In the genomic region with DNA sequence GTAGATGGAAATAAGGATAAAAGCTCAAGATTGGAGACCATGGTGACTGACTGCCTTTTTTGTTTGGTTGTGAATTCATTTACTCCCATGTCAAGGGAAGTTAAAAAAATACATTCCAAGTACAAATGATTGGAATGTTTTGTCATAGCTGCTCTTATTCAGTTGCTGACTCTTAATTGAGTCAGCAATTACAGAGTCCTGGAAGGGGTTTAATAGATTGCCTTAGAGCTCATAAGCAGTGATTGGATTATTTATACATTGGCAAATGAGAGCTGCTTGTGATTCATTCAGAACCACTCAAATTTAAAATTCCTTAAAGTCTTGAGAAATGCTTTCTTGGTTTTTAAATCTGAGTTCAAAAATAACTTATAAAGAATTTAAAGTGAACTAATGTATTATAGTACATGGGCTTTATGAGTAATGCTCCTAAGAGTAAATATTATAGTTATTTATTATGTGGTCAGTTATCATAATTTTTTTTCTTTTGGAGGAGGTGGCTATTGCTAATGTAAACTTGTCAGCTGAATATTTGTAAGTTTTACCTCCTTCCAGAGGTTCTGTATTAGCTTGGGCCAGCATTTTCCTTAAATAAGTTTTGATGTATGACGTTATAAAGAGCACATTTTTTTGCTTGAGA, we compare ENCODE assay signal across 11 cellular contexts. TPM values are rescaled to one million over a fixed set of nuclear protein-coding genes. Genes with fewer than 3 reads are reported as not detected.
DNase-seq lines count a peak whose midpoint lies in the region; ATAC-seq and TF ChIP-seq lines count a peak whose summit lies in the region.
"Had no signal": no experiment of that assay in that cellular context is flagged by ENCODE, and none has a peak within 500 bp of the region (broad histone marks: within the 10 kb centered on the region; RNA-seq: fewer than 3 reads in every experiment).

No MANE protein-coding gene starts in this region.

- H3K4me1 ChIP-seq in HCT116 (ENCODE audit: control insufficient read depth in 1 of 2, insufficient read depth in 2 of 2, low read length in 2 of 2): peaks cover 8 to 44% of the 10 kb centered on the region in 2 experiments
- H3K4me1 ChIP-seq in smooth muscle cell (ENCODE audit: low read depth): peaks cover 20% of the 10 kb centered on the region
- peaks cover 45 to 86% (median 67%) of the 10 kb centered on the region in 4 donors for H3K4me1 ChIP-seq in esophagus muscularis mucosa

- H3F3A ChIP-seq in smooth muscle cell (ENCODE audit: low read depth): no peaks in the 10 kb centered on the region

- CTCF ChIA-PET in HCT116 (lab: Charles Lee): no interaction called here

- ATAC-seq in HCT116 (peak; percentile 63; the same call in 1 of the 2 replicates), SK-N-SH treated with all-trans-retinoic acid at 6 μM for 48 hours (peak; percentile 82), sciatic nerve (no peak)

- POLR2A ChIA-PET in HCT116 (lab: Charles Lee): interaction anchor here (1.2 to 1.7 kb wide), 3 partner anchors 10 to 762 kb away, joined by 3 to 7 read pairs (median 3); partner anchors contain the start of genes JADE1 and LARP1B

- no TSS peak for BruUV-seq in HCT116 (replicated peaks; lab: Mats Ljungman, UMichigan)

- peak overlapping the region; percentile 51 for H3K4me2 ChIP-seq in HCT116 (ENCODE audit: low read length)
- peak overlapping the region; percentile 57 for H3K4me2 ChIP-seq in smooth muscle cell

- H3K27ac ChIP-seq in HCT116 (ENCODE audit: low read depth, low read length): no peak overlapping the region
- peak overlapping the region; percentile 70 for H3K27ac ChIP-seq in smooth muscle cell (ENCODE audit: low read depth)
- peak overlapping the region in 2 of 4 donors; percentile 23 to 30 for H3K27ac ChIP-seq in esophagus muscularis mucosa (replicated peaks in 1 of 4)
- H3K27ac ChIP-seq: VCaP had no signal

- no peak for TF ChIP-seq RAD21 in HCT116 (IDR thresholded peaks at IDR 0.05; ENCODE audit: low read depth)

- no peaks in the 10 kb centered on the region; the same call in 1 of the 2 replicates for H4K20me1 ChIP-seq in HCT116 (ENCODE audit: insufficient read depth)
- H4K20me1 ChIP-seq in smooth muscle cell (ENCODE audit: low read depth): no peaks in the 10 kb centered on the region

- RAD21 ChIA-PET in HCT116 (lab: Charles Lee; ENCODE audit: low non-redundant PET in 1 of 2, low total read pairs in 2 of 2, uncharacterized antibody in 2 of 2, unreplicated experiment in 2 of 2): no interaction called here

- intact Hi-C loops in HCT116 (cut with micrococcal nuclease): no loop called here
- intact Hi-C loops in sciatic nerve (cut with DNase I): no loop called here
- intact Hi-C loops in esophagus muscularis mucosa (cut with DNase I): no loop called here

- H3K27me3 ChIP-seq in HCT116 (ENCODE audit: insufficient read depth, low read length) (no peaks in the 10 kb centered on the region), smooth muscle cell (ENCODE audit: low read depth) (no peaks in the 10 kb centered on the region), esophagus muscularis mucosa (no peaks in the 10 kb centered on the region)

- no peak for TF ChIP-seq EP300 in esophagus muscularis mucosa (IDR thresholded peaks at IDR 0.05)

- no peak for TF ChIP-seq CTCF in HCT116 (IDR thresholded peaks at IDR 0.05 in 2 of 3, conservative IDR thresholded peaks at IDR 0.05 in 1 of 3; ENCODE audit: borderline replicate concordance in 1 of 3, insufficient read depth in 1 of 3, low read depth in 2 of 3, low read length in 2 of 3)
- TF ChIP-seq CTCF in fibroblast of pulmonary artery (IDR thresholded peaks at IDR 0.05; ENCODE audit: low read length, missing control alignments): no peak
- no peak for TF ChIP-seq CTCF in smooth muscle cell (IDR thresholded peaks at IDR 0.05; ENCODE audit: borderline replicate concordance, insufficient read depth, poor library complexity, severe bottlenecking)
- no peak for TF ChIP-seq CTCF in esophagus muscularis mucosa (IDR thresholded peaks at IDR 0.05)

- TF ChIP-seq POLR2A in HCT116 (IDR thresholded peaks at IDR 0.05; ENCODE audit: borderline replicate concordance, extremely low read depth, insufficient read depth, insufficient read length): no peak
- TF ChIP-seq POLR2A in esophagus muscularis mucosa (IDR thresholded peaks at IDR 0.05; ENCODE audit: low read depth): no peak

- H3K4me3 ChIP-seq in HCT116 (replicated peaks in 1 of 2; ENCODE audit: low read depth in 1 of 2, low read length in 2 of 2) (no peak overlapping the region), fibroblast of pulmonary artery (replicated peaks; ENCODE audit: low read depth, low read length) (no peak overlapping the region), smooth muscle cell (no peak overlapping the region), esophagus muscularis mucosa (no peak overlapping the region)

- H3K36me3 ChIP-seq in HCT116 (ENCODE audit: control insufficient read depth in 1 of 2, insufficient read depth in 2 of 2, low read length in 2 of 2) (no peaks in the 10 kb centered on the region), smooth muscle cell (ENCODE audit: low read depth) (no peaks in the 10 kb centered on the region), esophagus muscularis mucosa (no peaks in the 10 kb centered on the region)

- H3K9me3 ChIP-seq in HCT116 (ENCODE audit: control insufficient read depth in 1 of 2, insufficient read depth in 1 of 2, low read depth in 1 of 2, low read length in 2 of 2) (no peaks in the 10 kb centered on the region), smooth muscle cell (replicated peaks; ENCODE audit: low read depth) (no peaks in the 10 kb centered on the region), esophagus muscularis mucosa (no peaks in the 10 kb centered on the region)

- H3K79me2 ChIP-seq in HCT116 (ENCODE audit: insufficient read depth, low read length) (peaks cover 84% of the 10 kb centered on the region), smooth muscle cell (ENCODE audit: low read depth) (peaks cover 81% of the 10 kb centered on the region)

- H3K9ac ChIP-seq in HCT116 (ENCODE audit: low read length) (no peak overlapping the region), smooth muscle cell (ENCODE audit: low read depth) (no peak overlapping the region)

- no peaks in the 10 kb centered on the region for H3K9me2 ChIP-seq in HCT116 (ENCODE audit: insufficient read depth)

- no peak overlapping the region for H2AFZ ChIP-seq in HCT116 (ENCODE audit: low read depth, low read length, poor library complexity, severe bottlenecking)
- peak overlapping the region; percentile 46 for H2AFZ ChIP-seq in smooth muscle cell (ENCODE audit: low read depth)

- WGBS in smooth muscle cell (ENCODE audit: low lambda C conversion rate): 86% methylated on average over 1 of the region's 1 CpG
- WGBS in esophagus muscularis mucosa: 46% methylated on average over 1 of the region's 1 CpG

- DNase-seq in HCT116 (ENCODE audit: low read depth, low spot score) (peak; percentile 21), fibroblast of pulmonary artery (ENCODE audit: low read depth) (peak; percentile 78), smooth muscle cell (lab: John Stamatoyannopoulos, UW; ENCODE audit: unreplicated experiment) (no peak), anterior cingulate cortex (lab: John Stamatoyannopoulos, UW) (no peak), sciatic nerve (ENCODE audit: low spot score) (no peak), esophagus muscularis mucosa (ENCODE audit: extremely low spot score) (no peak)
- DNase-seq: islet precursor cell; NCI-H1417; stimulated activated CD4-positive, alpha-beta T cell treated with anti-CD3 and anti-CD28 coated beads, Interleukin-2, amount 100 ng/mL, for 48 hours had no signal

TF ChIP-seq in HCT116, 20 proteins besides CTCF, POLR2A, EP300 and RAD21 (continues in another document):
- TF ChIP-seq SP1 (IDR thresholded peaks at IDR 0.05; ENCODE audit: low read depth) (peak; percentile 20; the same call in 1 of the 2 replicates), TCF7L2 (IDR thresholded peaks at IDR 0.05; ENCODE audit: borderline replicate concordance, extremely low read depth, insufficient read depth, insufficient read length) (no peak), ELF1 (IDR thresholded peaks at IDR 0.05; ENCODE audit: borderline replicate concordance, low read depth) (no peak), CBX3 (IDR thresholded peaks at IDR 0.05; ENCODE audit: low read depth) (no peak), SIN3A (IDR thresholded peaks at IDR 0.05; ENCODE audit: low read depth) (no peak)
- TF ChIP-seq, protein P1, sequence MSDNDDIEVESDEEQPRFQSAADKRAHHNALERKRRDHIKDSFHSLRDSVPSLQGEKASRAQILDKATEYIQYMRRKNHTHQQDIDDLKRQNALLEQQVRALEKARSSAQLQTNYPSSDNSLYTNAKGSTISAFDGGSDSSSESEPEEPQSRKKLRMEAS (IDR thresholded peaks at IDR 0.05): no peak

TF ChIP-seq in SK-N-SH treated with all-trans-retinoic acid at 6 μM for 48 hours, 23 proteins besides CTCF, POLR2A, EP300 and RAD21 (continues in another document):
- TF ChIP-seq ESRRG (CRISPR knock-in tag; IDR thresholded peaks at IDR 0.05) (no peak), TOX (CRISPR knock-in tag; IDR thresholded peaks at IDR 0.05; ENCODE audit: borderline replicate concordance) (no peak), ZFP30 (CRISPR knock-in tag; IDR thresholded peaks at IDR 0.05) (no peak)
- TF ChIP-seq, protein P2, sequence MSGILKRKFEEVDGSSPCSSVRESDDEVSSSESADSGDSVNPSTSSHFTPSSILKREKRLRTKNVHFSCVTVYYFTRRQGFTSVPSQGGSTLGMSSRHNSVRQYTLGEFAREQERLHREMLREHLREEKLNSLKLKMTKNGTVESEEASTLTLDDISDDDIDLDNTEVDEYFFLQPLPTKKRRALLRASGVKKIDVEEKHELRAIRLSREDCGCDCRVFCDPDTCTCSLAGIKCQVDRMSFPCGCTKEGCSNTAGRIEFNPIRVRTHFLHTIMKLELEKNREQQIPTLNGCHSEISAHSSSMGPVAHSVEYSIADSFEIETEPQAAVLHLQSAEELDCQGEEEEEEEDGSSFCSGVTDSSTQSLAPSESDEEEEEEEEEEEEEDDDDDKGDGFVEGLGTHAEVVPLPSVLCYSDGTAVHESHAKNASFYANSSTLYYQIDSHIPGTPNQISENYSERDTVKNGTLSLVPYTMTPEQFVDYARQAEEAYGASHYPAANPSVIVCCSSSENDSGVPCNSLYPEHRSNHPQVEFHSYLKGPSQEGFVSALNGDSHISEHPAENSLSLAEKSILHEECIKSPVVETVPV (CRISPR knock-in tag; IDR thresholded peaks at IDR 0.05): no peak

RNA-seq across cellular contexts. Expression of gene JADE1, which starts 13.6 kb away (rescaled TPM):
- total RNA-seq in HCT116 (2021; ENCODE audit: unreplicated experiment) (26.5 TPM), smooth muscle cell (9.3 and 9.8 TPM in 2 replicates), sciatic nerve (25.2 TPM), esophagus muscularis mucosa (10 to 100 TPM; 40.8 to 60.1 (median 52.0) TPM)
- 12.2 and 14.4 TPM in 2 replicates for polyA plus RNA-seq in HCT116 (2012)
- 6.8 and 7.4 TPM in 2 replicates for polyA plus RNA-seq in smooth muscle cell

Comparison
In these comparisons a context has a peak if more than half of its experiments do, and no peak if none do; other contexts are left out.
1. DNase-seq: peak in HCT116 (single experiment) and fibroblast of pulmonary artery (single experiment); none in smooth muscle cell (single experiment), anterior cingulate cortex (0 of 58), sciatic nerve (single experiment) and esophagus muscularis mucosa (single experiment).